In genomic region chr11:7610393-7610792, GRCh38 we compare ENCODE assay signal across 19 cellular contexts.
"Had no signal": no experiment of that assay in that cellular context is flagged by ENCODE, and none has a peak within 500 bp of the region (broad histone marks: within the 10 kb centered on the region; RNA-seq: fewer than 3 reads in every experiment).

No MANE protein-coding gene starts in this region.

- DNase-seq: cerebellar nuclear complex; cortex of kidney; effector memory CD8-positive, alpha-beta T cell; foreskin fibroblast; gastrocnemius medialis; head of caudate nucleus; left ventricle myocardium superior; lower lobe of right lung; naive thymus-derived CD8-positive, alpha-beta T cell; psoas muscle; right cardiac atrium; spleen; stimulated activated CD4-positive, alpha-beta T cell treated with anti-CD3 and anti-CD28 coated beads, Interleukin-2, amount 100 ng/mL, for 48 hours; stimulated activated naive B cell treated with anti-CD40 and anti-IgM and Interleukin-4, amounts not matched to agents 10 μg/mL and 1 μg/mL and 100 μg/mL, for 72 hours had no signal

- FAIRE-seq: keratinocyte had no signal

- H3K4me2 ChIP-seq: neural progenitor cell had no signal

- H3K9ac ChIP-seq: neural progenitor cell had no signal

- H3K27me3 ChIP-seq: gastrocnemius medialis, neural progenitor cell, spleen, suprapubic skin had no signal

- H3K36me3 ChIP-seq: lower lobe of right lung, neural progenitor cell had no signal

- H3K4me1 ChIP-seq: spleen had no signal

- ATAC-seq: effector memory CD8-positive, alpha-beta T cell; esophagus mucosa; gastrocnemius medialis; left ventricle myocardium superior; lower lobe of right lung; naive thymus-derived CD8-positive, alpha-beta T cell; psoas muscle; right cardiac atrium; stimulated activated naive B cell treated with anti-CD40 and anti-IgM and Interleukin-4, amounts not matched to agents 10 μg/mL and 1 μg/mL and 100 μg/mL, for 72 hours had no signal

- H3K4me3 ChIP-seq: gastrocnemius medialis, lower lobe of right lung, neural progenitor cell, psoas muscle, skin epidermis, spleen, suprapubic skin had no signal

- H2AFZ ChIP-seq: neural progenitor cell had no signal

- H3K27ac ChIP-seq: lower lobe of right lung, neural progenitor cell, psoas muscle, skin epidermis, spleen, suprapubic skin had no signal

- H3K9me3 ChIP-seq: gastrocnemius medialis, lower lobe of right lung, psoas muscle, spleen, suprapubic skin had no signal
